In genomic region chr2:233184669-233185068, GRCh38 we compare ENCODE assay signal across 25 cellular contexts.
DNase-seq lines count a peak whose midpoint lies in the region; ATAC-seq and TF ChIP-seq lines count a peak whose summit lies in the region.
"Had no signal": no experiment of that assay in that cellular context is flagged by ENCODE, and none has a peak within 500 bp of the region (broad histone marks: within the 10 kb centered on the region; RNA-seq: fewer than 3 reads in every experiment).

No MANE protein-coding gene starts in this region.

- H3K9me3 Mint-ChIP-seq in CD8-positive, alpha-beta T cell = no peaks in the 10 kb centered on the region
- H3K9me3 Mint-ChIP-seq in immature natural killer cell (no peaks in the 10 kb centered on the region), H9 (peaks cover 11 to 13% of the 10 kb centered on the region in 2 experiments)
- no peaks in the 10 kb centered on the region for H3K9me3 Mint-ChIP-seq in naive thymus-derived CD8-positive, alpha-beta T cell
- H3K9me3 Mint-ChIP-seq: CD4-positive, alpha-beta T cell had no signal

- POLR2A ChIA-PET in CD8-positive, alpha-beta T cell (lab: Charles Lee) = interaction anchor here (1.0 kb wide), 1 partner anchor 32 kb away, joined by 3 read pairs; no protein-coding TSS in a partner anchor
- POLR2A ChIA-PET in naive thymus-derived CD8-positive, alpha-beta T cell (lab: Charles Lee) = interaction anchor here (0.6 kb wide), 1 partner anchor 11 kb away, joined by 6 read pairs; no protein-coding TSS in a partner anchor

- no peak overlapping the region for H3K23ac ChIP-seq in H9 (ENCODE audit: insufficient read length, low read depth, low read length)

- no peak overlapping the region for H2BK12ac ChIP-seq in H9 (ENCODE audit: insufficient read length, low read depth, low read length)

- no peak overlapping the region for H3K18ac ChIP-seq in H9 (ENCODE audit: insufficient read length, low read depth, low read length)

- no peak overlapping the region for H3T11ph ChIP-seq in H9 (ENCODE audit: low read length)

- H3K9me3 ChIP-seq in CD8-positive, alpha-beta T cell (ENCODE audit: low read length) = no peaks in the 10 kb centered on the region
- H3K9me3 ChIP-seq in MG63 (no peaks in the 10 kb centered on the region), H9 (ENCODE audit: control insufficient read depth, low read depth, low read length) (no peaks in the 10 kb centered on the region)
- H3K9me3 ChIP-seq: esophagus squamous epithelium, gastrocnemius medialis, left lung, prostate gland, testis, uterus had no signal

- H3K4ac ChIP-seq in H9 (ENCODE audit: low read depth, low read length) = no peak overlapping the region

- H3K4me1 Mint-ChIP-seq in CD8-positive, alpha-beta T cell (ENCODE audit: low read depth) = no peaks in the 10 kb centered on the region
- H3K4me1 Mint-ChIP-seq in immature natural killer cell (peaks cover 0 to 20% of the 10 kb centered on the region in 2 donors), H9 (peaks cover 5 to 14% of the 10 kb centered on the region in 2 experiments)
- peaks cover 1 to 8% (median 5%) of the 10 kb centered on the region in 4 donors for H3K4me1 Mint-ChIP-seq in naive thymus-derived CD8-positive, alpha-beta T cell

- no peak overlapping the region for H2BK15ac ChIP-seq in H9 (ENCODE audit: low read depth, low read length)

- no peak overlapping the region for H3K56ac ChIP-seq in H9 (ENCODE audit: insufficient read length, low read depth, low read length)

- no peak overlapping the region for H3K9ac ChIP-seq in H9 (ENCODE audit: extremely low read depth, insufficient read length, low read length)

- H3K27ac Mint-ChIP-seq in CD8-positive, alpha-beta T cell = peak overlapping the region; percentile 37
- H3K27ac Mint-ChIP-seq in immature natural killer cell = peak overlapping the region in 4 of 6 donors; percentile 12 to 75 (median 39)
- peak overlapping the region in 3 of 10 donors; percentile 29 to 84 (median 45) for H3K27ac Mint-ChIP-seq in naive thymus-derived CD8-positive, alpha-beta T cell
- H3K27ac Mint-ChIP-seq in H9 = no peak overlapping the region
- H3K27ac Mint-ChIP-seq: CD4-positive, alpha-beta T cell had no signal

- no peak overlapping the region for H4K91ac ChIP-seq in H9 (ENCODE audit: insufficient read length, low read depth, low read length)

- no peak for DNase-seq in CD8-positive, alpha-beta T cell
- DNase-seq in MG63 = peak; percentile 22
- DNase-seq in immature natural killer cell = no peak
- no peak for DNase-seq in sciatic nerve (ENCODE audit: low spot score)
- no peak for DNase-seq in naive thymus-derived CD8-positive, alpha-beta T cell
- no peak for DNase-seq in H9
- no peak for DNase-seq in stimulated activated CD4-positive, alpha-beta T cell treated with anti-CD3 and anti-CD28 coated beads, Interleukin-2, amount 100 ng/mL, for 48 hours
- DNase-seq: activated CD4-positive, alpha-beta T cell treated with anti-CD3 and anti-CD28 coated beads, Interleukin-2, amount 50 U/mL, for 1 hour; CD4-positive, alpha-beta T cell; DMS 273 treated with DMSO at 0.1 percent for 48 hours; esophagus squamous epithelium; gastrocnemius medialis; hippocampal formation; MM.1S; NCI-H1417 treated with DMSO at 0.1 percent for 48 hours; NCI-H446 treated with DMSO at 0.1 percent for 48 hours; OCI-M1; stimulated activated naive CD4-positive, alpha-beta T cell treated with Interleukin-2 at 50 U/mL for 16 hours; T-helper 9 cell; testis; uterus; WERI-Rb-1 had no signal

- H2BK20ac ChIP-seq in H9 (ENCODE audit: low read depth, low read length, poor library complexity, severe bottlenecking) = no peak overlapping the region

- no CpG with 5 or more reads among the region's 8 CpGs for WGBS in H9 (ENCODE audit: extremely low coverage, insufficient read length, low lambda C conversion rate)

- H2AFZ ChIP-seq in H9 (ENCODE audit: low read length) = no peak overlapping the region

- no peaks in the 10 kb centered on the region for H4K20me1 ChIP-seq in H9 (ENCODE audit: control insufficient read depth, insufficient read depth, insufficient read length)

- H2AK5ac ChIP-seq in H9 (ENCODE audit: insufficient read length, low read length) = no peak overlapping the region

- H3K4me3 ChIP-seq in CD8-positive, alpha-beta T cell (ENCODE audit: low read depth, low read length) = no peak overlapping the region
- H3K4me3 ChIP-seq in MG63 = no peak overlapping the region
- H3K4me3 ChIP-seq: esophagus squamous epithelium, gastrocnemius medialis, left lung, prostate gland, skin epidermis, testis, uterus had no signal

- H3K14ac ChIP-seq in H9 (ENCODE audit: insufficient read depth, low read length) = no peak overlapping the region; the same call in 1 of the 2 replicates

- no peaks in the 10 kb centered on the region for H3K23me2 ChIP-seq in H9 (ENCODE audit: insufficient read length, low read depth, low read length, poor library complexity, severe bottlenecking)

- H4K5ac ChIP-seq in H9 (ENCODE audit: insufficient read length, low read depth, low read length) = no peak overlapping the region

- ATAC-seq in CD8-positive, alpha-beta T cell = no peak
- peak; percentile 24 for ATAC-seq in sciatic nerve
- no peak for ATAC-seq in naive thymus-derived CD8-positive, alpha-beta T cell
- ATAC-seq: gastrocnemius medialis, left lung had no signal

- H3K27ac ChIP-seq in CD8-positive, alpha-beta T cell (ENCODE audit: low read depth, low read length) = no peak overlapping the region
- no peak overlapping the region for H3K27ac ChIP-seq in H9 (ENCODE audit: insufficient read length, low read depth, low read length)
- H3K27ac ChIP-seq: esophagus squamous epithelium, gastrocnemius medialis, left lung, prostate gland, skin epidermis, testis, uterus, WERI-Rb-1 had no signal

- no peaks in the 10 kb centered on the region for H3K27me3 ChIP-seq in CD8-positive, alpha-beta T cell (ENCODE audit: insufficient read depth, low read length)
- H3K27me3 ChIP-seq in MG63 = no peaks in the 10 kb centered on the region
- no peaks in the 10 kb centered on the region for H3K27me3 ChIP-seq in H9 (ENCODE audit: insufficient read depth, low read length)
- H3K27me3 ChIP-seq: esophagus squamous epithelium, gastrocnemius medialis, left lung, testis, uterus had no signal

- H3K4me3 Mint-ChIP-seq in CD8-positive, alpha-beta T cell = no peak overlapping the region
- H3K4me3 Mint-ChIP-seq in immature natural killer cell = no peak overlapping the region
- no peak overlapping the region for H3K4me3 Mint-ChIP-seq in naive thymus-derived CD8-positive, alpha-beta T cell
- no peak overlapping the region for H3K4me3 Mint-ChIP-seq in H9
- H3K4me3 Mint-ChIP-seq: CD4-positive, alpha-beta T cell had no signal

- no peaks in the 10 kb centered on the region for H3K4me1 ChIP-seq in CD8-positive, alpha-beta T cell (ENCODE audit: insufficient read depth, low read length)
- H3K4me1 ChIP-seq in H9 (ENCODE audit: insufficient read depth, low read length) = no peaks in the 10 kb centered on the region
- H3K4me1 ChIP-seq: esophagus squamous epithelium, gastrocnemius medialis, prostate gland, testis, uterus had no signal

- intact Hi-C loops in CD8-positive, alpha-beta T cell (cut with DNase I, micrococcal nuclease) = loop anchor here (5.0 kb wide), 1 partner anchor 68 kb away; the partner anchor contains the start of gene ATG16L1 (in 2 of the 2)
- intact Hi-C loops in sciatic nerve (cut with DNase I) = no loop called here

- TF ChIP-seq CTCF in CD8-positive, alpha-beta T cell (IDR thresholded peaks at IDR 0.05) = no peak
- no peak for TF ChIP-seq CTCF in H9 (conservative IDR thresholded peaks at IDR 0.05)

- CTCF ChIA-PET in CD8-positive, alpha-beta T cell (lab: Charles Lee) = interaction anchor here (1.4 kb wide), 1 partner anchor 13 kb away, joined by 5 read pairs; no protein-coding TSS in a partner anchor

- H4K8ac ChIP-seq in H9 (replicated peaks; ENCODE audit: insufficient read length, low read depth, low read length) = no peak overlapping the region

- peaks cover 96% of the 10 kb centered on the region for H3K36me3 Mint-ChIP-seq in CD8-positive, alpha-beta T cell
- H3K36me3 Mint-ChIP-seq in immature natural killer cell (peaks cover 28 to 73% (median 42%) of the 10 kb centered on the region in 3 donors), H9 (ENCODE audit: insufficient read depth in 1 of 3, low read depth in 3 of 3) (peaks cover 8 to 60% (median 19%) of the 10 kb centered on the region in 3 experiments; a peak in 6 of 7 replicates)
- H3K36me3 Mint-ChIP-seq in naive thymus-derived CD8-positive, alpha-beta T cell = peaks cover 0 to 90% (median 38%) of the 10 kb centered on the region in 3 donors

- H2BK5ac ChIP-seq in H9 (ENCODE audit: insufficient read length, low read length) = no peak overlapping the region

- no peaks in the 10 kb centered on the region for H3K27me3 Mint-ChIP-seq in CD8-positive, alpha-beta T cell (ENCODE audit: low read depth)
- peaks cover 9 to 48% (median 37%) of the 10 kb centered on the region in 3 donors for H3K27me3 Mint-ChIP-seq in immature natural killer cell (ENCODE audit: low read depth in 3 of 3)
- H3K27me3 Mint-ChIP-seq in naive thymus-derived CD8-positive, alpha-beta T cell = no peaks in the 10 kb centered on the region
- H3K27me3 Mint-ChIP-seq in H9 (ENCODE audit: low read depth) = no peaks in the 10 kb centered on the region; the same call in 1 of the 2 replicates
- H3K27me3 Mint-ChIP-seq: CD4-positive, alpha-beta T cell had no signal

- H2BK120ac ChIP-seq in H9 (ENCODE audit: low read depth, low read length, poor library complexity, severe bottlenecking) = no peak overlapping the region

- H3K4me2 ChIP-seq in H9 (ENCODE audit: insufficient read depth, insufficient read length, low read length) = no peak overlapping the region

- no peaks in the 10 kb centered on the region for H3K79me1 ChIP-seq in H9 (ENCODE audit: insufficient read depth, low read depth, low read length, poor library complexity, severe bottlenecking)

- no peaks in the 10 kb centered on the region for H3K79me2 ChIP-seq in H9 (ENCODE audit: insufficient read depth, low read length)

- peaks cover 76% of the 10 kb centered on the region for H3K36me3 ChIP-seq in CD8-positive, alpha-beta T cell (ENCODE audit: insufficient read depth, low read length)
- H3K36me3 ChIP-seq in MG63 = no peaks in the 10 kb centered on the region
- H3K36me3 ChIP-seq: gastrocnemius medialis, prostate gland, uterus had no signal

Comparison
In these comparisons a context has a peak if more than half of its experiments do, and no peak if none do; other contexts are left out.
1. H3K27ac Mint-ChIP-seq: peak in CD8-positive, alpha-beta T cell (single experiment) and immature natural killer cell (4 of 6); none in H9 (0 of 3).